Comparison of ENCODE assay signal across 8 cellular contexts in genomic region chr16:3021449-3022207, GRCh38. TPM values are rescaled to one million over a fixed set of nuclear protein-coding genes. Genes with fewer than 3 reads are reported as not detected.
DNase-seq lines count a peak whose midpoint lies in the region; ATAC-seq and TF ChIP-seq lines count a peak whose summit lies in the region.

No MANE protein-coding gene starts in this region.

- H2AK5ac ChIP-seq in mesendoderm (ENCODE audit: low read length) = peak overlapping the region; percentile 50

- WGBS in mesendoderm (ENCODE audit: extremely low coverage, insufficient coverage, low lambda C conversion rate) = no CpG with 5 or more reads among the region's 25 CpGs

- ATAC-seq in GM21737 (IDR thresholded peaks at IDR 0.05; ENCODE audit: unreplicated experiment) = no peak

- H3K56ac ChIP-seq in mesendoderm (ENCODE audit: low read length) = peak overlapping the region; percentile 97

- no peaks in the 10 kb centered on the region for H3K27me3 ChIP-seq in mesendoderm (ENCODE audit: insufficient read depth, low read length, poor library complexity)

- peak overlapping the region; percentile 38 for H2BK5ac ChIP-seq in mesendoderm (ENCODE audit: low read length)

- H3K4me2 ChIP-seq in mesendoderm (ENCODE audit: low read length) = peak overlapping the region; percentile 72

- H3K4me3 ChIP-seq in mesendoderm (ENCODE audit: low read length) = peak overlapping the region; percentile 69

- no peak overlapping the region for H4K5ac ChIP-seq in mesendoderm (ENCODE audit: low read length)

- DNase-seq in 8988T = peak; percentile 64
- peak; percentile 85 for DNase-seq in GM13976 (ENCODE audit: low spot score)
- peak; percentile 14 for DNase-seq in NCI-H748 treated with DMSO at 0.1 percent for 48 hours (lab: John Stamatoyannopoulos, UW)
- peak; percentile 63 for DNase-seq in activated CD8-positive, alpha-beta memory T cell treated with anti-CD3 and anti-CD28 coated beads for 1 hour (ENCODE audit: extremely low read depth in 1 of 2, low read depth in 1 of 2)
- peak; percentile 38 for DNase-seq in effector CD8-positive, alpha-beta T cell (lab: John Stamatoyannopoulos, UW)
- DNase-seq in mesendoderm = peak; percentile 98
- peak; percentile 49 for DNase-seq in stimulated activated CD8-positive, alpha-beta memory T cell treated with anti-CD3 and anti-CD28 coated beads, Interleukin-15, amount 100 ng/mL, for 1 hour (ENCODE audit: low read depth)

- H3K27ac ChIP-seq in mesendoderm (ENCODE audit: low read depth, low read length) = peak overlapping the region; percentile 98

- H3K4me1 ChIP-seq in mesendoderm (ENCODE audit: control insufficient read depth, low read depth, low read length) = peaks cover 12% of the 10 kb centered on the region

- no peak overlapping the region for H3K23ac ChIP-seq in mesendoderm (ENCODE audit: low read length)

- H2BK120ac ChIP-seq in mesendoderm (ENCODE audit: low read depth, low read length) = no peak overlapping the region

- in situ Hi-C loops in GM13976 (cut with MboI; ENCODE audit: low sequenced_read_pairs, unreplicated experiment) = no loop called here

- no peak overlapping the region for H2BK15ac ChIP-seq in mesendoderm (replicated peaks; ENCODE audit: low read depth)

- peak; percentile 34 for TF ChIP-seq CTCF in GM13976 (IDR thresholded peaks at IDR 0.05; ENCODE audit: borderline replicate concordance, control extremely low read depth, extremely low read depth, insufficient read depth, missing control alignments)

- peaks cover 13% of the 10 kb centered on the region for H3K79me2 ChIP-seq in mesendoderm (ENCODE audit: control insufficient read depth, insufficient read depth, low read length)

- peak overlapping the region; percentile 31 for H3K18ac ChIP-seq in mesendoderm (ENCODE audit: low read length)

- peak overlapping the region; percentile 58 for H3K4ac ChIP-seq in mesendoderm (ENCODE audit: low read depth, low read length)

- no peak overlapping the region for H4K8ac ChIP-seq in mesendoderm (ENCODE audit: low read depth, low read length)

- peaks cover 5% of the 10 kb centered on the region for H3K79me1 ChIP-seq in mesendoderm (ENCODE audit: low read length)

- H3K9ac ChIP-seq in mesendoderm (ENCODE audit: low read length) = peak overlapping the region; percentile 87

- H3K36me3 ChIP-seq in mesendoderm (ENCODE audit: control insufficient read depth, insufficient read depth, low read length) = peaks cover 5% of the 10 kb centered on the region

RNA-seq across cellular contexts. Expression of gene TNFRSF12A, which starts 1.5 kb away (rescaled TPM):
- polyA plus RNA-seq in mesendoderm (2013, experiment 1 of 2) = 126 TPM
- 126 TPM for polyA plus RNA-seq in mesendoderm (2013, experiment 2 of 2)

RNA-seq across cellular contexts. Expression of gene HCFC1R1, which starts 2.1 kb away (rescaled TPM):
- 73.7 TPM for polyA plus RNA-seq in mesendoderm (2013, experiment 1 of 2)
- polyA plus RNA-seq in mesendoderm (2013, experiment 2 of 2) = 75.5 TPM

RNA-seq across cellular contexts. Expression of gene THOC6, which starts 2.2 kb away (rescaled TPM):
- polyA plus RNA-seq in mesendoderm (2013, experiment 1 of 2) = 38.1 TPM
- polyA plus RNA-seq in mesendoderm (2013, experiment 2 of 2) = 37.5 TPM

RNA-seq across cellular contexts. Expression of gene CLDN6, which starts 3.6 kb away (rescaled TPM):
- polyA plus RNA-seq in mesendoderm (2013, experiment 1 of 2) = 508 TPM
- 491 TPM for polyA plus RNA-seq in mesendoderm (2013, experiment 2 of 2)

RNA-seq across cellular contexts. Expression of gene CLDN9, which starts 8.9 kb away (rescaled TPM):
- 0.20 TPM for polyA plus RNA-seq in mesendoderm (2013, experiment 1 of 2)
- 0.15 TPM for polyA plus RNA-seq in mesendoderm (2013, experiment 2 of 2)

Comparison
In these comparisons a context has a peak if more than half of its experiments do, and no peak if none do; other contexts are left out.
1. DNase-seq: peak in every context shown above with its lines; median percentile 98 in mesendoderm; 85 in GM13976; 64 in 8988T; 63 in activated CD8-positive, alpha-beta memory T cell treated with anti-CD3 and anti-CD28 coated beads for 1 hour; 49 in stimulated activated CD8-positive, alpha-beta memory T cell treated with anti-CD3 and anti-CD28 coated beads, Interleukin-15, amount 100 ng/mL, for 1 hour; 38 in effector CD8-positive, alpha-beta T cell; 14 in NCI-H748 treated with DMSO at 0.1 percent for 48 hours.